ENCODE assay signal across 1 cellular context in genomic region chr7:70027864-70028263, GRCh38.
TF ChIP-seq lines count a peak whose summit lies in the region.

No MANE protein-coding gene starts in this region.

TF ChIP-seq in GM12878, 131 proteins besides CTCF, POLR2A, EP300 and RAD21 (continued from another document):
- no peak for TF ChIP-seq ZNF592 (IDR thresholded peaks at IDR 0.05)
- no peak for TF ChIP-seq NR2F1 (conservative IDR thresholded peaks at IDR 0.05)
- TF ChIP-seq, protein P1, sequence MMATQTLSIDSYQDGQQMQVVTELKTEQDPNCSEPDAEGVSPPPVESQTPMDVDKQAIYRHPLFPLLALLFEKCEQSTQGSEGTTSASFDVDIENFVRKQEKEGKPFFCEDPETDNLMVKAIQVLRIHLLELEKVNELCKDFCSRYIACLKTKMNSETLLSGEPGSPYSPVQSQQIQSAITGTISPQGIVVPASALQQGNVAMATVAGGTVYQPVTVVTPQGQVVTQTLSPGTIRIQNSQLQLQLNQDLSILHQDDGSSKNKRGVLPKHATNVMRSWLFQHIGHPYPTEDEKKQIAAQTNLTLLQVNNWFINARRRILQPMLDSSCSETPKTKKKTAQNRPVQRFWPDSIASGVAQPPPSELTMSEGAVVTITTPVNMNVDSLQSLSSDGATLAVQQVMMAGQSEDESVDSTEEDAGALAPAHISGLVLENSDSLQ (IDR thresholded peaks at IDR 0.05): peak; percentile 72; the same call in 1 of the 2 replicates
- peak; percentile 28; the same call in 1 of the 2 replicates for TF ChIP-seq NFIC (IDR thresholded peaks at IDR 0.05; ENCODE audit: low read depth, low read length)
- TF ChIP-seq EGR1 (IDR thresholded peaks at IDR 0.05; ENCODE audit: borderline replicate concordance in 1 of 2, low read depth in 2 of 2, low read length in 2 of 2): no peak
- no peak for TF ChIP-seq CREM (IDR thresholded peaks at IDR 0.05; ENCODE audit: low read depth)
- TF ChIP-seq ZBTB11 (CRISPR knock-in tag; IDR thresholded peaks at IDR 0.05): no peak
- TF ChIP-seq, protein P2, sequence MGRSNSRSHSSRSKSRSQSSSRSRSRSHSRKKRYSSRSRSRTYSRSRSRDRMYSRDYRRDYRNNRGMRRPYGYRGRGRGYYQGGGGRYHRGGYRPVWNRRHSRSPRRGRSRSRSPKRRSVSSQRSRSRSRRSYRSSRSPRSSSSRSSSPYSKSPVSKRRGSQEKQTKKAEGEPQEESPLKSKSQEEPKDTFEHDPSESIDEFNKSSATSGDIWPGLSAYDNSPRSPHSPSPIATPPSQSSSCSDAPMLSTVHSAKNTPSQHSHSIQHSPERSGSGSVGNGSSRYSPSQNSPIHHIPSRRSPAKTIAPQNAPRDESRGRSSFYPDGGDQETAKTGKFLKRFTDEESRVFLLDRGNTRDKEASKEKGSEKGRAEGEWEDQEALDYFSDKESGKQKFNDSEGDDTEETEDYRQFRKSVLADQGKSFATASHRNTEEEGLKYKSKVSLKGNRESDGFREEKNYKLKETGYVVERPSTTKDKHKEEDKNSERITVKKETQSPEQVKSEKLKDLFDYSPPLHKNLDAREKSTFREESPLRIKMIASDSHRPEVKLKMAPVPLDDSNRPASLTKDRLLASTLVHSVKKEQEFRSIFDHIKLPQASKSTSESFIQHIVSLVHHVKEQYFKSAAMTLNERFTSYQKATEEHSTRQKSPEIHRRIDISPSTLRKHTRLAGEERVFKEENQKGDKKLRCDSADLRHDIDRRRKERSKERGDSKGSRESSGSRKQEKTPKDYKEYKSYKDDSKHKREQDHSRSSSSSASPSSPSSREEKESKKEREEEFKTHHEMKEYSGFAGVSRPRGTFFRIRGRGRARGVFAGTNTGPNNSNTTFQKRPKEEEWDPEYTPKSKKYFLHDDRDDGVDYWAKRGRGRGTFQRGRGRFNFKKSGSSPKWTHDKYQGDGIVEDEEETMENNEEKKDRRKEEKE (IDR thresholded peaks at IDR 0.05): no peak
- no peak for TF ChIP-seq SRF (IDR thresholded peaks at IDR 0.05; ENCODE audit: low read depth in 2 of 2, low read length in 2 of 2)
- peak; percentile 41 for TF ChIP-seq RUNX3 (IDR thresholded peaks at IDR 0.05; ENCODE audit: low read length)
- peak in 1 of 2 experiments; percentile 25; a peak in 1 of 4 replicates for TF ChIP-seq IKZF2 (IDR thresholded peaks at IDR 0.05)
- TF ChIP-seq MEF2A (IDR thresholded peaks at IDR 0.05; ENCODE audit: insufficient read depth, low read depth, low read length): no peak
- TF ChIP-seq POLR2AphosphoS5 (IDR thresholded peaks at IDR 0.05; ENCODE audit: low read length): no peak
- TF ChIP-seq ZZZ3 (IDR thresholded peaks at IDR 0.05; ENCODE audit: control insufficient read depth, insufficient read length, low read depth): no peak
- TF ChIP-seq WRNIP1 (IDR thresholded peaks at IDR 0.05; ENCODE audit: borderline replicate concordance, low read depth, low read length): no peak
- no peak for TF ChIP-seq ZNF24 (IDR thresholded peaks at IDR 0.05)
- TF ChIP-seq JUNB (IDR thresholded peaks at IDR 0.05): peak; percentile 56
- no peak for TF ChIP-seq CREB1 (IDR thresholded peaks at IDR 0.05; ENCODE audit: low read depth)
- 0 out of 2 replicates have a peak, but pooled peaks have one; percentile 12 for TF ChIP-seq YY1 (IDR thresholded peaks at IDR 0.05; ENCODE audit: low read depth, low read length)
- 0 out of 2 replicates have a peak, but pooled peaks have one; percentile 18 for TF ChIP-seq MXI1 (IDR thresholded peaks at IDR 0.05; ENCODE audit: low read depth, low read length)
- TF ChIP-seq EED (IDR thresholded peaks at IDR 0.05; ENCODE audit: low read depth): peak; percentile 69
- TF ChIP-seq IRF4 (IDR thresholded peaks at IDR 0.05; ENCODE audit: low read depth, low read length): peak; percentile 48; the same call in 1 of the 2 replicates
- peak in 1 of 2 experiments; percentile 60; a peak in 2 of 4 replicates for TF ChIP-seq ETV6 (conservative IDR thresholded peaks at IDR 0.05 in 1 of 2, IDR thresholded peaks at IDR 0.05 in 1 of 2; ENCODE audit: borderline replicate concordance in 1 of 2, low read depth in 1 of 2)
- peak; percentile 78 to 81 for TF ChIP-seq BHLHE40 (IDR thresholded peaks at IDR 0.05; ENCODE audit: borderline replicate concordance in 1 of 2, low read depth in 2 of 2, low read length in 1 of 2)
- TF ChIP-seq CHD1 (IDR thresholded peaks at IDR 0.05; ENCODE audit: low read depth, low read length): no peak
